In genomic region chr2:162379719-162380580, GRCh38 we compare ENCODE assay signal across 17 cellular contexts. TPM values are rescaled to one million over a fixed set of nuclear protein-coding genes. Genes with fewer than 3 reads are reported as not detected.
DNase-seq lines count a peak whose midpoint lies in the region; ATAC-seq and TF ChIP-seq lines count a peak whose summit lies in the region.
"Had no signal": no experiment of that assay in that cellular context is flagged by ENCODE, and none has a peak within 500 bp of the region (broad histone marks: within the 10 kb centered on the region; RNA-seq: fewer than 3 reads in every experiment).

No MANE protein-coding gene starts in this region.

- no peaks in the 10 kb centered on the region for H3K27me3 ChIP-seq in Panc1 (ENCODE audit: control insufficient read depth, insufficient read depth, low read length)
- H3K27me3 ChIP-seq: dorsolateral prefrontal cortex, ovary, SJSA1 had no signal

- H3K27ac Mint-ChIP-seq in activated CD8-positive, alpha-beta memory T cell treated with anti-CD3 and anti-CD28 coated beads, Interleukin-2, amount 10 ng/mL, durations not matched to agents 7 days and 5 days, result no peak overlapping the region
- peak overlapping the region; percentile 75 for H3K27ac Mint-ChIP-seq in progenitor cell of endocrine pancreas

- intact Hi-C loops in Panc1 (cut with micrococcal nuclease; ENCODE audit: unreplicated experiment), result no loop called here

- BruUV-seq in Panc1 (replicated peaks; lab: Mats Ljungman, UMichigan), result no TSS peak

- POLR2A ChIA-PET in Panc1 (lab: Charles Lee), result no interaction called here

- H3K4me3 ChIP-seq in Panc1 (ENCODE audit: low read depth in 2 of 2, low read length in 2 of 2), result peak overlapping the region; percentile 9 to 23; a peak in 3 of 4 replicates
- H3K4me3 ChIP-seq: dorsolateral prefrontal cortex, lower lobe of right lung, ovary, SJSA1 had no signal

- TF ChIP-seq CTCF in Panc1 (IDR thresholded peaks at IDR 0.05), result no peak
- TF ChIP-seq CTCF in progenitor cell of endocrine pancreas (IDR thresholded peaks at IDR 0.05; ENCODE audit: unreplicated experiment), result no peak

- no peaks in the 10 kb centered on the region for H3K9me3 Mint-ChIP-seq in activated CD8-positive, alpha-beta memory T cell treated with anti-CD3 and anti-CD28 coated beads, Interleukin-2, amount 10 ng/mL, durations not matched to agents 7 days and 5 days (ENCODE audit: low read depth)
- peaks cover 2% of the 10 kb centered on the region for H3K9me3 Mint-ChIP-seq in progenitor cell of endocrine pancreas (ENCODE audit: low read depth)

- H3K27me3 Mint-ChIP-seq in activated CD8-positive, alpha-beta memory T cell treated with anti-CD3 and anti-CD28 coated beads, Interleukin-2, amount 10 ng/mL, durations not matched to agents 7 days and 5 days, result peaks cover 45% of the 10 kb centered on the region
- no peaks in the 10 kb centered on the region for H3K27me3 Mint-ChIP-seq in progenitor cell of endocrine pancreas

- H3K36me3 ChIP-seq in Panc1 (ENCODE audit: control insufficient read depth, insufficient read depth, low read length), result no peaks in the 10 kb centered on the region
- H3K36me3 ChIP-seq: lower lobe of right lung, ovary, SJSA1 had no signal

- H3K4me1 Mint-ChIP-seq in activated CD8-positive, alpha-beta memory T cell treated with anti-CD3 and anti-CD28 coated beads, Interleukin-2, amount 10 ng/mL, durations not matched to agents 7 days and 5 days, result no peaks in the 10 kb centered on the region
- H3K4me1 Mint-ChIP-seq in progenitor cell of endocrine pancreas (ENCODE audit: low read depth), result peaks cover 25% of the 10 kb centered on the region

- no peaks in the 10 kb centered on the region for H3K4me1 ChIP-seq in Panc1 (ENCODE audit: control insufficient read depth, insufficient read depth, low read length)
- H3K4me1 ChIP-seq: lower lobe of right lung, SJSA1 had no signal

- no peaks in the 10 kb centered on the region for H3K9me3 ChIP-seq in Panc1 (ENCODE audit: control insufficient read depth, insufficient read depth, low read depth, low read length)
- H3K9me3 ChIP-seq: lower lobe of right lung, ovary, SJSA1 had no signal

- no peaks in the 10 kb centered on the region for H3K36me3 Mint-ChIP-seq in activated CD8-positive, alpha-beta memory T cell treated with anti-CD3 and anti-CD28 coated beads, Interleukin-2, amount 10 ng/mL, durations not matched to agents 7 days and 5 days
- H3K36me3 Mint-ChIP-seq in progenitor cell of endocrine pancreas (ENCODE audit: insufficient read depth), result peaks cover 35% of the 10 kb centered on the region

- CTCF ChIA-PET in activated CD8-positive, alpha-beta memory T cell treated with anti-CD3 and anti-CD28 coated beads, Interleukin-2, amount 10 ng/mL, durations not matched to agents 7 days and 5 days (lab: Charles Lee), result no interaction called here
- CTCF ChIA-PET in Panc1 (lab: Charles Lee), result no interaction called here

- ATAC-seq in activated CD8-positive, alpha-beta memory T cell treated with anti-CD3 and anti-CD28 coated beads, Interleukin-2, amount 10 ng/mL, durations not matched to agents 7 days and 5 days, result no peak
- ATAC-seq in GM21619 (IDR thresholded peaks at IDR 0.05; ENCODE audit: unreplicated experiment) (peak; percentile 59), Panc1 (no peak), HG02973 (IDR thresholded peaks at IDR 0.05; ENCODE audit: unreplicated experiment) (no peak), HG02588 (IDR thresholded peaks at IDR 0.05; ENCODE audit: unreplicated experiment) (no peak)
- ATAC-seq: lower lobe of right lung had no signal

- no peak for DNase-seq in activated CD8-positive, alpha-beta memory T cell treated with anti-CD3 and anti-CD28 coated beads, Interleukin-2, amount 10 ng/mL, durations not matched to agents 7 days and 5 days
- no peak for DNase-seq in activated CD8-positive, alpha-beta memory T cell treated with anti-CD3 and anti-CD28 coated beads, Interleukin-2, amount 50 U/mL, for 48 hours
- DNase-seq in Panc1 (ENCODE audit: low read depth, low spot score) (no peak), progenitor cell of endocrine pancreas (ENCODE audit: low spot score, unreplicated experiment) (no peak)
- DNase-seq in stimulated activated CD4-positive, alpha-beta T cell treated with anti-CD3 and anti-CD28 coated beads, Interleukin-2, amount 100 ng/mL, for 48 hours, result no peak
- DNase-seq: ACHN; dorsolateral prefrontal cortex; GOT3; Kasumi-1; lower lobe of right lung; NCI-H2227 treated with DMSO at 0.1 percent for 48 hours; ovary; stimulated activated CD4-positive, alpha-beta T cell treated with anti-CD3 and anti-CD28 coated beads, Interleukin-4, amount 100 ng/mL, for 1 hour had no signal

- H3K4me3 Mint-ChIP-seq in activated CD8-positive, alpha-beta memory T cell treated with anti-CD3 and anti-CD28 coated beads, Interleukin-2, amount 10 ng/mL, durations not matched to agents 7 days and 5 days, result peak overlapping the region; percentile 34
- H3K4me3 Mint-ChIP-seq in progenitor cell of endocrine pancreas (ENCODE audit: low read depth), result no peak overlapping the region

- no peak overlapping the region for H3K27ac ChIP-seq in Panc1 (ENCODE audit: low read length)
- H3K27ac ChIP-seq: lower lobe of right lung, ovary, SJSA1 had no signal

- in situ Hi-C loops in Panc1 (cut with HindIII; ENCODE audit: low pct_unique_long_range_greater_than_20kb, low sequenced_read_pairs), result no loop called here

RNA-seq across cellular contexts. Expression of gene GCA, which starts 36.0 kb away (rescaled TPM):
- total RNA-seq in activated CD8-positive, alpha-beta memory T cell treated with anti-CD3 and anti-CD28 coated beads, Interleukin-2, amount 10 ng/mL, durations not matched to agents 7 days and 5 days, result 10 to 100 TPM; 16.1 to 17.2 TPM
- total RNA-seq in Panc1 (2021; ENCODE audit: unreplicated experiment), result 21.3 TPM
- polyA plus RNA-seq in Panc1 (2012; ENCODE audit: insufficient read length), result 21.4 TPM
- 92.6 and 113 TPM in 2 replicates for total RNA-seq in progenitor cell of endocrine pancreas
